10 cellular contexts compared by ENCODE assay signal in the genomic region with DNA sequence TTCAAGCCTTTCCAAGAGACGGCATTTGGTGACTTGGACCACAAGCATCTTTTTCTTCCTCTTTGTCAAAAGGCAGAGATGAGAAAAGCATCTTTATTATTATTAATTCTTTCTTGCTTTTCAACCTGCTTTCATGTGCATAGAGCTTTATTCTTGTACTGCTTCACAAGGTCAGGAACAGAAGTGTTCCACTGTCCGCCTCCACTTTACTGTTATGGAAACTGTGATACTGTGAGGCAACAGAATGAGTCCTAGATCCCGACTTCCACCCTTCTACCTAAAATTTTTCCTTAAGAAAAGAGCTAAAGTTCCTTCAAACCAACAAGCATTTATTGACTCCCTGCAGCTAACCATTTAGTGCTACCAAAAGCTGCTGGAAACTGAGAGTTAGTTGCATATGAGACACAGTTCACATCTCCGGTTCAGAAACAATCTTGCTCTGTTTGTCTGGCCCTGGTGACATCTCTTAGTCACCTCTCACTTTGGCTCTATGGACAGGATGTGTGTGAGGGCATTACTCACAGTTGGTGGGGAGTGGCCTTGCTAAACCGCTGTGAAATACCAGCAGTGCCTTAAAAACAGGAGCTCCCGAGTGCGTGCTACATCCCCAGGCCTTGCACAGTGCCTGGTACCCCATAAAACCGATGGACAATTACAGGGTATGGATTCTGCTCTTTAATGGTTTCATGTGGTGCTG.
DNase-seq lines count a peak whose midpoint lies in the region; TF ChIP-seq lines count a peak whose summit lies in the region.
"Had no signal": no experiment of that assay in that cellular context is flagged by ENCODE, and none has a peak within 500 bp of the region (broad histone marks: within the 10 kb centered on the region; RNA-seq: fewer than 3 reads in every experiment).

No MANE protein-coding gene starts in this region.

- H3K79me2 ChIP-seq in fibroblast of lung (ENCODE audit: control insufficient read depth, insufficient read depth, low read length): no peaks in the 10 kb centered on the region

- no peak overlapping the region for H3K9ac ChIP-seq in fibroblast of lung (ENCODE audit: insufficient read depth, low read length)

- H4K20me1 ChIP-seq in fibroblast of lung (ENCODE audit: control insufficient read depth, extremely low read depth, insufficient read depth, low read length): no peaks in the 10 kb centered on the region

- no peak overlapping the region for H3K27ac ChIP-seq in fibroblast of lung (ENCODE audit: insufficient read depth, low read length)
- H3K27ac ChIP-seq: body of pancreas had no signal

- DNase-seq in HK-2 (ENCODE audit: unreplicated experiment) (peak; percentile 33), SW 1271 (lab: John Stamatoyannopoulos, UW) (peak; percentile 72 to 84), fibroblast of lung (ENCODE audit: low read depth in 2 of 2) (peak; percentile 67 to 95), retinal pigment epithelial cell (ENCODE audit: low read depth) (peak; percentile 58), NCI-H2196 (lab: John Stamatoyannopoulos, UW; ENCODE audit: unreplicated experiment) (no peak), NCI-H1105 (lab: John Stamatoyannopoulos, UW) (no peak), DMS 273 (lab: John Stamatoyannopoulos, UW; ENCODE audit: unreplicated experiment) (no peak), SHP77 treated with DMSO at 0.1 percent for 48 hours (lab: John Stamatoyannopoulos, UW) (no peak)
- DNase-seq: body of pancreas, SHP77 had no signal

- H3K9me3 ChIP-seq in fibroblast of lung (ENCODE audit: control insufficient read depth, insufficient read depth, low read depth, low read length): no peaks in the 10 kb centered on the region
- H3K9me3 ChIP-seq: body of pancreas had no signal

- no peaks in the 10 kb centered on the region for H3K27me3 ChIP-seq in fibroblast of lung (ENCODE audit: control insufficient read depth, insufficient read depth, low read length)
- H3K27me3 ChIP-seq: body of pancreas had no signal

- TF ChIP-seq CTCF in fibroblast of lung (conservative IDR thresholded peaks at IDR 0.05 in 1 of 2, IDR thresholded peaks at IDR 0.05 in 1 of 2; ENCODE audit: low read depth in 1 of 2, low read length in 2 of 2) (no peak), retinal pigment epithelial cell (conservative IDR thresholded peaks at IDR 0.05; ENCODE audit: low read depth, low read length) (no peak)

- H3K4me3 ChIP-seq in fibroblast of lung (replicated peaks in 1 of 4; ENCODE audit: control extremely low read depth in 1 of 4, insufficient read depth in 1 of 4, low read depth in 3 of 4, low read length in 4 of 4) (no peak overlapping the region), retinal pigment epithelial cell (ENCODE audit: low read length) (no peak overlapping the region)
- H3K4me3 ChIP-seq: body of pancreas had no signal

- no peak overlapping the region for H2AFZ ChIP-seq in fibroblast of lung (ENCODE audit: low read length)

- no peaks in the 10 kb centered on the region for H3K4me1 ChIP-seq in fibroblast of lung (ENCODE audit: control insufficient read depth, extremely low read depth, insufficient read depth, low read length)

- no peak overlapping the region for H3K4me2 ChIP-seq in fibroblast of lung (ENCODE audit: extremely low read depth, insufficient read depth, low read length)

- no peaks in the 10 kb centered on the region for H3K36me3 ChIP-seq in fibroblast of lung (ENCODE audit: control insufficient read depth, insufficient read depth, low read length)

Comparison
In these comparisons a context has a peak if more than half of its experiments do, and no peak if none do; other contexts are left out.
1. DNase-seq: peak in HK-2 (single experiment), SW 1271 (2 of 2), fibroblast of lung (2 of 2) and retinal pigment epithelial cell (single experiment); none in NCI-H2196 (single experiment), NCI-H1105 (single experiment), DMS 273 (single experiment) and SHP77 treated with DMSO at 0.1 percent for 48 hours (single experiment).